Comparison of ENCODE assay signal across 1 cellular context in the genomic region with DNA sequence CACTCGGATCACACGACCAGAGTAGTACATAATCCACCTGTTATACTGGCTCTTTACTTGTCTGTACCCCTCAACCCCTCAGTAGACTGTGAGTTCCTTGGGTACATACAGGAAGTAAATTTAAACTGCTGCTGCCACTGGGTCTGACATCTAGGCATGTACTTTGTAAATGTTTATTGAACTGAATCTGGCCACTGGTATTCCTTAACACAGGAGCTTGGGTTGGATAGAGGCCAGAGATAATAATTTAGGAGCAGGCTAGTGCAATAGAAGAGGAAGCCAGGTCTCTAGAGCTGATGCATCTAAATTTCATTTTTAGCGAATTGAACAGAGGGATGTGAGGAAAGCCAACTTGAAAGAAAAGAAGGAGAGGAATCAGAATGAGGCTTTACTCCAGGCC.
TF ChIP-seq lines count a peak whose summit lies in the region.

No MANE protein-coding gene starts in this region.

TF ChIP-seq in IMR-90, 13 proteins besides CTCF, POLR2A, EP300 and RAD21 (continued from another document):
- TF ChIP-seq, protein P1, sequence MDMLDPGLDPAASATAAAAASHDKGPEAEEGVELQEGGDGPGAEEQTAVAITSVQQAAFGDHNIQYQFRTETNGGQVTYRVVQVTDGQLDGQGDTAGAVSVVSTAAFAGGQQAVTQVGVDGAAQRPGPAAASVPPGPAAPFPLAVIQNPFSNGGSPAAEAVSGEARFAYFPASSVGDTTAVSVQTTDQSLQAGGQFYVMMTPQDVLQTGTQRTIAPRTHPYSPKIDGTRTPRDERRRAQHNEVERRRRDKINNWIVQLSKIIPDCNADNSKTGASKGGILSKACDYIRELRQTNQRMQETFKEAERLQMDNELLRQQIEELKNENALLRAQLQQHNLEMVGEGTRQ (IDR thresholded peaks at IDR 0.05; ENCODE audit: low read depth, low read length): no peak
- TF ChIP-seq, protein P2, sequence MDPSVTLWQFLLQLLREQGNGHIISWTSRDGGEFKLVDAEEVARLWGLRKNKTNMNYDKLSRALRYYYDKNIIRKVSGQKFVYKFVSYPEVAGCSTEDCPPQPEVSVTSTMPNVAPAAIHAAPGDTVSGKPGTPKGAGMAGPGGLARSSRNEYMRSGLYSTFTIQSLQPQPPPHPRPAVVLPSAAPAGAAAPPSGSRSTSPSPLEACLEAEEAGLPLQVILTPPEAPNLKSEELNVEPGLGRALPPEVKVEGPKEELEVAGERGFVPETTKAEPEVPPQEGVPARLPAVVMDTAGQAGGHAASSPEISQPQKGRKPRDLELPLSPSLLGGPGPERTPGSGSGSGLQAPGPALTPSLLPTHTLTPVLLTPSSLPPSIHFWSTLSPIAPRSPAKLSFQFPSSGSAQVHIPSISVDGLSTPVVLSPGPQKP (IDR thresholded peaks at IDR 0.05; ENCODE audit: borderline replicate concordance, low read depth, low read length): no peak
- TF ChIP-seq MAFK (IDR thresholded peaks at IDR 0.05; ENCODE audit: low read depth, low read length) (no peak), FOS (IDR thresholded peaks at IDR 0.05; ENCODE audit: low read depth, low read length) (no peak), MXI1 (IDR thresholded peaks at IDR 0.05; ENCODE audit: borderline replicate concordance, low read depth, low read length) (no peak), NFE2L2 (IDR thresholded peaks at IDR 0.05; ENCODE audit: low read depth, low read length) (no peak), RFX5 (IDR thresholded peaks at IDR 0.05; ENCODE audit: low read depth, low read length) (no peak), CEBPB (IDR thresholded peaks at IDR 0.05; ENCODE audit: low read depth, low read length) (no peak), MAZ (IDR thresholded peaks at IDR 0.05; ENCODE audit: borderline replicate concordance, low read depth, low read length) (no peak), CHD1 (IDR thresholded peaks at IDR 0.05; ENCODE audit: low read depth, low read length) (no peak)
